ENCODE assay signal across 1 cellular context in the genomic region with DNA sequence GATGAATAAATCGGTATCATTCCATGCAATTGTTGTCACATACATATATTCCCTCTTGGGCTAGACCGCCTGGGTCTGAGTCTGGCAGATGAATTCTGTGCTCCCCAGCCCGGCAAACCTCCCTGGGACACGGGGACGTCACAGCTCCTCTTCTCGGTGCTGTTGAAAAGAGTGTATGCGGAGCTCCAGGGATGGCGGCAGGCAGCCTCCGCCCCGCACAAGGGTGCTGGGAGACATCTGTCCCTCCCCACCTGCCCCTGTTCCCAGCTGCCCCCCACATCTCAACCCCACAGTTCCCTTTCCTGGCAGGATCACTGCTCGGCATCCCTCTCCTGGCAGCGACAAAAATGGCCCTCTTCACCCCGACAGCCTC.
TF ChIP-seq lines count a peak whose summit lies in the region.

No MANE protein-coding gene starts in this region.

TF ChIP-seq in IMR-90, 13 proteins besides CTCF, POLR2A, EP300 and RAD21 (continued from another document):
- TF ChIP-seq, protein P1, sequence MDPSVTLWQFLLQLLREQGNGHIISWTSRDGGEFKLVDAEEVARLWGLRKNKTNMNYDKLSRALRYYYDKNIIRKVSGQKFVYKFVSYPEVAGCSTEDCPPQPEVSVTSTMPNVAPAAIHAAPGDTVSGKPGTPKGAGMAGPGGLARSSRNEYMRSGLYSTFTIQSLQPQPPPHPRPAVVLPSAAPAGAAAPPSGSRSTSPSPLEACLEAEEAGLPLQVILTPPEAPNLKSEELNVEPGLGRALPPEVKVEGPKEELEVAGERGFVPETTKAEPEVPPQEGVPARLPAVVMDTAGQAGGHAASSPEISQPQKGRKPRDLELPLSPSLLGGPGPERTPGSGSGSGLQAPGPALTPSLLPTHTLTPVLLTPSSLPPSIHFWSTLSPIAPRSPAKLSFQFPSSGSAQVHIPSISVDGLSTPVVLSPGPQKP (IDR thresholded peaks at IDR 0.05; ENCODE audit: borderline replicate concordance, low read depth, low read length) = no peak
- TF ChIP-seq NFE2L2 (IDR thresholded peaks at IDR 0.05; ENCODE audit: low read depth, low read length) = no peak
